Comparison of ENCODE assay signal across 9 cellular contexts in genomic region chr2:78979380-78980238, GRCh38. TPM values are rescaled to one million over a fixed set of nuclear protein-coding genes. Genes with fewer than 3 reads are reported as not detected.
DNase-seq lines count a peak whose midpoint lies in the region; ATAC-seq and TF ChIP-seq lines count a peak whose summit lies in the region.
"Had no signal": no experiment of that assay in that cellular context is flagged by ENCODE, and none has a peak within 500 bp of the region (broad histone marks: within the 10 kb centered on the region; RNA-seq: fewer than 3 reads in every experiment).

No MANE protein-coding gene starts in this region.

- no peaks in the 10 kb centered on the region for H3K4me1 ChIP-seq in Caco-2
- H3K4me1 ChIP-seq in spleen, result peaks cover 0 to 15% (median 1%) of the 10 kb centered on the region in 6 donors

- H3K4me1 Mint-ChIP-seq in Caco-2 (ENCODE audit: low read depth, unreplicated experiment), result no peaks in the 10 kb centered on the region

- H3K4me3 ChIP-seq in Caco-2 (ENCODE audit: low read depth, low read length) (no peak overlapping the region), spleen (no peak overlapping the region)

- BruUV-seq in Caco-2 (replicated peaks; lab: Mats Ljungman, UMichigan), result no TSS peak

- ATAC-seq in GM18519 (IDR thresholded peaks at IDR 0.05; ENCODE audit: low FRiP score, unreplicated experiment), result peak; percentile 24
- no peak for ATAC-seq in esophagus mucosa

- H3K4me3 Mint-ChIP-seq in Caco-2 (ENCODE audit: unreplicated experiment), result no peak overlapping the region

- H3K9me3 Mint-ChIP-seq in Caco-2 (ENCODE audit: unreplicated experiment), result no peaks in the 10 kb centered on the region

- H3K27me3 ChIP-seq in Caco-2 (replicated peaks; ENCODE audit: control insufficient read depth, insufficient read depth, low read length) (no peaks in the 10 kb centered on the region), spleen (replicated peaks in 1 of 7) (peaks cover 0 to 11% (median 0%) of the 10 kb centered on the region in 7 donors)

- no peak overlapping the region for H3K27ac Mint-ChIP-seq in Caco-2 (ENCODE audit: unreplicated experiment)

- H3K9me3 ChIP-seq in Caco-2 (no peaks in the 10 kb centered on the region), spleen (no peaks in the 10 kb centered on the region)

- DNase-seq in Caco-2, result peak; percentile 50 to 73
- DNase-seq in KG1 (lab: John Stamatoyannopoulos, UW), result peak; percentile 27
- peak; percentile 79 for DNase-seq in SK-N-DZ (ENCODE audit: low spot score)
- peak; percentile 12 for DNase-seq in glomerular endothelial cell (ENCODE audit: extremely low read depth, low read depth, low spot score)
- DNase-seq in spleen, result no peak
- no peak for DNase-seq in EL

- no peaks in the 10 kb centered on the region for H3K36me3 Mint-ChIP-seq in Caco-2 (ENCODE audit: insufficient read depth, unreplicated experiment)

- 37 to 51% (median 44%) methylated on average over 9 of the region's 9 CpGs for WGBS in spleen, 5 donors

- intact Hi-C loops in Caco-2 (cut with micrococcal nuclease; ENCODE audit: unreplicated experiment), result loop anchor here (1.0 to 10.0 kb wide), 5 partner anchors 118 to 627 kb away; no protein-coding TSS in a partner anchor
- intact Hi-C loops in spleen (cut with DNase I; ENCODE audit: low total_unique reads), result no loop called here

- POLR2A ChIA-PET in Caco-2 (lab: Charles Lee), result interaction anchor here (0.6 kb wide), 1 partner anchor 45 kb away, joined by 16 read pairs; no protein-coding TSS in a partner anchor

- TF ChIP-seq CTCF in Caco-2 (IDR thresholded peaks at IDR 0.05; ENCODE audit: insufficient read depth in 1 of 2, low read depth in 1 of 2, low read length in 1 of 2, severe bottlenecking in 1 of 2, unreplicated experiment in 1 of 2), result peak; percentile 89 to 91
- TF ChIP-seq CTCF in spleen (IDR thresholded peaks at IDR 0.05 in 8 of 11, conservative IDR thresholded peaks at IDR 0.05 in 3 of 11), result peak in 8 of 11 experiments; percentile 23 to 68 (median 40)

- H3K36me3 ChIP-seq in Caco-2 (ENCODE audit: control insufficient read depth, insufficient read depth, low read length) (no peaks in the 10 kb centered on the region), spleen (no peaks in the 10 kb centered on the region)

- CTCF ChIA-PET in Caco-2 (lab: Charles Lee), result interaction anchor here (1.3 kb wide), 1 partner anchor 306 kb away, joined by 4 read pairs; no protein-coding TSS in a partner anchor

- peaks cover 6% of the 10 kb centered on the region for H3K27me3 Mint-ChIP-seq in Caco-2 (ENCODE audit: insufficient read depth, unreplicated experiment)

- no peak overlapping the region for H3K27ac ChIP-seq in spleen

- no peak for TF ChIP-seq POLR2A in spleen (IDR thresholded peaks at IDR 0.05)

RNA-seq across cellular contexts. Expression of gene REG3G, which starts 45.9 kb away (rescaled TPM):
- total RNA-seq in Caco-2 (2022) (not detected in 2 replicates), glomerular endothelial cell (not detected in 2 replicates), spleen (1 to 10 TPM in 1 of 7 donors, under 1 TPM in 1, not detected in 5; 0.87 to 1.0 TPM), esophagus mucosa (not detected)
- not detected in 2 replicates for polyA plus RNA-seq in SK-N-DZ (2014; cell fraction: cytosol; rRNA removed)
- polyA plus RNA-seq in SK-N-DZ (2014; cell fraction: nucleus; rRNA removed), result not detected in 2 replicates
- polyA plus RNA-seq in spleen, result under 1 TPM in 2 of 3 donors, not detected in 1; 0.11 to 0.24 TPM
- total RNA-seq: T-helper 2 cell treated with Interferon-gamma antibody and Interleukin-4, amounts not matched to agents 100 ng/mL and 5 ng/mL, for 36 hours had no signal

Comparison
In these comparisons a context has a peak if more than half of its experiments do, and no peak if none do; other contexts are left out.
1. DNase-seq: peak in Caco-2 (2 of 2), KG1 (single experiment), SK-N-DZ (single experiment) and glomerular endothelial cell (single experiment); none in spleen (single experiment) and EL (single experiment).